ENCODE assay signal across 8 cellular contexts in the genomic region with DNA sequence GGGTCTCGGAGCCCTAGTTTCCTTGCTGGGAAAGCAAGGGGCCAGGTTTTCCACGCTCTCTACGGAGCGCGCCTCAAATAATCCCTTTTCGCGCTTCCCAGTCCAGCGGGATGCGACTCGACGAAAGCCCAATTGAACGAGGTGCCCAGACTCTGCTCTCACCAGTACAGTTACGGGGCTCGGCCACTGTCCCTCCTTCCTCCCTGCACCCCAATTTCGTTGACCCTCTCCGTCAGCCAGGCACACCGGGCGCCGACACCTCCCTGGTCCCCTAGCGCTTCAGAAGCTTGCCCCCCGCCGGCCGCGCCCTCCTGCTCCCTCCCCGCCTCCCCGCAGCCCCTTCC. TPM values are rescaled to one million over a fixed set of nuclear protein-coding genes. Genes with fewer than 3 reads are reported as not detected.
DNase-seq lines count a peak whose midpoint lies in the region; ATAC-seq and TF ChIP-seq lines count a peak whose summit lies in the region.

No MANE protein-coding gene starts in this region.

- intact Hi-C loops in CD4-positive, alpha-beta memory T cell (cut with micrococcal nuclease) = loop anchor here (1.0 to 2.0 kb wide), 2 partner anchors 11 to 15 kb away; no protein-coding TSS in a partner anchor
- intact Hi-C loops in breast epithelium (cut with DNase I; ENCODE audit: low total_unique reads) = no loop called here
- intact Hi-C loops in uterus (cut with DNase I; ENCODE audit: low total_unique reads) = no loop called here

- no peak for TF ChIP-seq POLR2A in breast epithelium (IDR thresholded peaks at IDR 0.05)
- TF ChIP-seq POLR2A in uterus (IDR thresholded peaks at IDR 0.05) = no peak

- peaks cover 9 to 33% (median 17%) of the 10 kb centered on the region in 4 donors for H3K4me1 Mint-ChIP-seq in CD4-positive, alpha-beta memory T cell
- H3K4me1 Mint-ChIP-seq in memory B cell = peaks cover 18% of the 10 kb centered on the region

- POLR2A ChIA-PET in CD4-positive, alpha-beta memory T cell (lab: Charles Lee; ENCODE audit: partially characterized antibody) = interaction anchor here (1.5 to 2.7 kb wide), 4 partner anchors 11 to 78 kb away, joined by 3 to 20 read pairs (median 6); partner anchors contain the start of gene TNFAIP8L2

- H3K4me3 Mint-ChIP-seq in CD4-positive, alpha-beta memory T cell = peak overlapping the region; percentile 92 to 98 (median 97)
- H3K4me3 Mint-ChIP-seq in memory B cell = peak overlapping the region; percentile 89

- TF ChIP-seq CTCF in breast epithelium (IDR thresholded peaks at IDR 0.05) (no peak), uterus (IDR thresholded peaks at IDR 0.05) (no peak)

- peaks cover 24% of the 10 kb centered on the region for H3K4me1 ChIP-seq in CD4-positive, alpha-beta memory T cell (ENCODE audit: insufficient read depth, low read length)
- peaks cover 0 to 5% of the 10 kb centered on the region in 2 donors for H3K4me1 ChIP-seq in breast epithelium
- H3K4me1 ChIP-seq in uterus = peaks cover 5 to 12% of the 10 kb centered on the region in 2 donors

- no peaks in the 10 kb centered on the region for H3K36me3 ChIP-seq in CD4-positive, alpha-beta memory T cell (ENCODE audit: insufficient read depth, low read length)
- H3K36me3 ChIP-seq in breast epithelium (no peaks in the 10 kb centered on the region), uterus (no peaks in the 10 kb centered on the region)

- peak overlapping the region; percentile 56 for H3K27ac ChIP-seq in CD4-positive, alpha-beta memory T cell (ENCODE audit: low read depth, low read length)
- H3K27ac ChIP-seq in breast epithelium (peak overlapping the region; percentile 81 to 84), uterus (peak overlapping the region; percentile 89)

- CTCF ChIA-PET in CD4-positive, alpha-beta memory T cell (lab: Charles Lee; ENCODE audit: partially characterized antibody) = interaction anchor here (1.6 kb wide), 1 partner anchor 46 kb away, joined by 9 read pairs; no protein-coding TSS in a partner anchor

- peaks cover 0 to 2% of the 10 kb centered on the region in 2 donors for H3K36me3 Mint-ChIP-seq in CD4-positive, alpha-beta memory T cell
- no peaks in the 10 kb centered on the region for H3K36me3 Mint-ChIP-seq in memory B cell

- H3K4me3 ChIP-seq in CD4-positive, alpha-beta memory T cell (ENCODE audit: low read length in 2 of 2) = peak overlapping the region; percentile 83
- peak overlapping the region; percentile 77 to 91 (median 83) for H3K4me3 ChIP-seq in breast epithelium
- peak overlapping the region; percentile 93 to 98 for H3K4me3 ChIP-seq in uterus

- ATAC-seq in HG03354 (IDR thresholded peaks at IDR 0.05; ENCODE audit: poor library complexity, severe bottlenecking, unreplicated experiment) = peak; percentile 3
- ATAC-seq in memory B cell (ENCODE audit: low read depth) = peak; percentile 2

- no peaks in the 10 kb centered on the region for H3K9me3 ChIP-seq in CD4-positive, alpha-beta memory T cell (ENCODE audit: control insufficient read depth in 1 of 2, low read length in 2 of 2)
- H3K9me3 ChIP-seq in breast epithelium (no peaks in the 10 kb centered on the region), uterus (no peaks in the 10 kb centered on the region)

- H3K27me3 Mint-ChIP-seq in CD4-positive, alpha-beta memory T cell = peaks cover 0 to 2% of the 10 kb centered on the region in 2 donors
- peaks cover 6% of the 10 kb centered on the region for H3K27me3 Mint-ChIP-seq in memory B cell

- no peak for DNase-seq in CD4-positive, alpha-beta memory T cell
- no peak for DNase-seq in breast epithelium (ENCODE audit: low spot score in 2 of 2)
- DNase-seq in memory B cell (ENCODE audit: low spot score in 2 of 2) = no peak
- DNase-seq in uterus = no peak
- DNase-seq in NCI-H2196 (lab: John Stamatoyannopoulos, UW; ENCODE audit: unreplicated experiment) = no peak
- DNase-seq in SIG-M5 (lab: John Stamatoyannopoulos, UW) = no peak
- DNase-seq in pons (ENCODE audit: low spot score) = no peak

- no peaks in the 10 kb centered on the region for H3K27me3 ChIP-seq in CD4-positive, alpha-beta memory T cell (ENCODE audit: insufficient read depth, low read length)
- H3K27me3 ChIP-seq in breast epithelium = no peaks in the 10 kb centered on the region
- H3K27me3 ChIP-seq in uterus = no peaks in the 10 kb centered on the region

- peak overlapping the region in 5 of 7 donors; percentile 54 to 96 (median 78) for H3K27ac Mint-ChIP-seq in CD4-positive, alpha-beta memory T cell
- H3K27ac Mint-ChIP-seq in memory B cell = no peak overlapping the region

- H3K9me3 Mint-ChIP-seq in CD4-positive, alpha-beta memory T cell = no peaks in the 10 kb centered on the region
- no peaks in the 10 kb centered on the region for H3K9me3 Mint-ChIP-seq in memory B cell

RNA-seq across cellular contexts. Expression of gene SEMA6C, which starts 0.4 kb away (rescaled TPM):
- total RNA-seq in CD4-positive, alpha-beta memory T cell = 1 to 10 TPM; 7.6 to 8.2 TPM
- polyA plus RNA-seq in CD4-positive, alpha-beta memory T cell = 1 to 10 TPM in 1 of 2 donors, under 1 TPM in 1; 0.54 to 2.1 TPM
- total RNA-seq in breast epithelium (1 to 10 TPM; 2.9 to 6.4 (median 5.2) TPM), uterus (10 to 100 TPM in 2 of 4 donors, 1 to 10 TPM in 1, under 1 TPM in 1; 0.88 to 31.3 (median 10.4) TPM)

RNA-seq across cellular contexts. Expression of gene TNFAIP8L2, which starts 10.4 kb away (rescaled TPM):
- total RNA-seq in CD4-positive, alpha-beta memory T cell = 10 to 100 TPM; 45.9 to 49.7 TPM
- 10 to 100 TPM; 10.8 to 42.3 TPM for polyA plus RNA-seq in CD4-positive, alpha-beta memory T cell
- 1 to 10 TPM; 5.6 to 6.9 (median 5.7) TPM for total RNA-seq in breast epithelium
- 10 to 100 TPM in 1 of 4 donors, 1 to 10 TPM in 3; 1.0 to 27.1 (median 3.1) TPM for total RNA-seq in uterus

RNA-seq across cellular contexts. Expression of gene LYSMD1, which starts 19.7 kb away (rescaled TPM):
- 1 to 10 TPM; 1.0 to 1.3 TPM for total RNA-seq in CD4-positive, alpha-beta memory T cell
- under 1 TPM in 1 of 2 donors, not detected in 1; 0.59 TPM for polyA plus RNA-seq in CD4-positive, alpha-beta memory T cell
- 10 to 100 TPM; 11.7 to 17.0 (median 14.8) TPM for total RNA-seq in breast epithelium
- 10 to 100 TPM in 2 of 4 donors, 1 to 10 TPM in 2; 6.4 to 32.9 (median 11.1) TPM for total RNA-seq in uterus

RNA-seq across cellular contexts. Expression of gene SCNM1, which starts 19.9 kb away (rescaled TPM):
- 10 to 100 TPM; 57.4 to 61.4 TPM for total RNA-seq in CD4-positive, alpha-beta memory T cell
- polyA plus RNA-seq in CD4-positive, alpha-beta memory T cell = 10 to 100 TPM; 76.5 to 80.9 TPM
- 10 to 100 TPM; 14.9 to 23.8 (median 23.6) TPM for total RNA-seq in breast epithelium
- total RNA-seq in uterus = 100 to 1,000 TPM in 1 of 4 donors, 10 to 100 TPM in 2, 1 to 10 TPM in 1; 3.2 to 186 (median 21.3) TPM

RNA-seq across cellular contexts. Expression of gene TMOD4, which starts 29.7 kb away (rescaled TPM):
- 1 to 10 TPM; 6.4 TPM for total RNA-seq in CD4-positive, alpha-beta memory T cell
- polyA plus RNA-seq in CD4-positive, alpha-beta memory T cell = not detected
- total RNA-seq in breast epithelium (under 1 TPM in 1 of 3 donors, not detected in 2; 0.73 TPM), uterus (under 1 TPM in 1 of 4 donors, not detected in 3; 0.26 TPM)
